Comparison of ENCODE assay signal across 9 cellular contexts in genomic region chr20:34311118-34312023, GRCh38. TPM values are rescaled to one million over a fixed set of nuclear protein-coding genes. Genes with fewer than 3 reads are reported as not detected.
A peak's percentile ranks its signal among the peaks of the same experiment; 100 is the strongest.
DNase-seq lines count a peak whose midpoint lies in the region; ATAC-seq and TF ChIP-seq lines count a peak whose summit lies in the region.
"Had no signal": no experiment of that assay in that cellular context is flagged by ENCODE, and none has a peak within 500 bp of the region (broad histone marks: within the 10 kb centered on the region; RNA-seq: fewer than 3 reads in every experiment).

No MANE protein-coding gene starts in this region.

- H3K27ac ChIP-seq in esophagus muscularis mucosa (replicated peaks in 1 of 4), result no peak overlapping the region

- 16% methylated on average over 29 of the region's 45 CpGs for WGBS in esophagus muscularis mucosa

- no peaks in the 10 kb centered on the region for H3K36me3 ChIP-seq in esophagus muscularis mucosa

- TF ChIP-seq EP300 in esophagus muscularis mucosa (IDR thresholded peaks at IDR 0.05), result no peak

- intact Hi-C loops in esophagus muscularis mucosa (cut with DNase I), result loop anchor here (2.0 to 10.0 kb wide), 3 partner anchors 165 to 463 kb away; no protein-coding TSS in a partner anchor

- TF ChIP-seq CTCF in esophagus muscularis mucosa (IDR thresholded peaks at IDR 0.05) (no peak), neural crest cell (conservative IDR thresholded peaks at IDR 0.05) (peak; percentile 40)

- peak overlapping the region; percentile 20 to 36 (median 27) for H3K4me3 ChIP-seq in esophagus muscularis mucosa

- no peak for ATAC-seq in HG03342 (IDR thresholded peaks at IDR 0.05; ENCODE audit: unreplicated experiment)

- no peaks in the 10 kb centered on the region for H3K9me3 ChIP-seq in esophagus muscularis mucosa

- H3K4me1 Mint-ChIP-seq in neural crest cell, result peaks cover 24% of the 10 kb centered on the region

- peaks cover 24% of the 10 kb centered on the region for H3K27me3 Mint-ChIP-seq in neural crest cell (ENCODE audit: low read depth)

- peaks cover 7 to 20% (median 19%) of the 10 kb centered on the region in 4 donors for H3K4me1 ChIP-seq in esophagus muscularis mucosa

- peak overlapping the region; percentile 45 for H3K4me3 Mint-ChIP-seq in neural crest cell
- H3K4me3 Mint-ChIP-seq: activated CD4-positive, alpha-beta memory T cell treated with anti-CD3 and anti-CD28 coated beads, Interleukin-2, amount 10 ng/mL, durations not matched to agents 7 days and 5 days had no signal

- DNase-seq in CD1c-positive myeloid dendritic cell (ENCODE audit: extremely low spot score) (peak; percentile 10), NCI-H146 (lab: John Stamatoyannopoulos, UW) (peak; percentile 92), esophagus muscularis mucosa (ENCODE audit: extremely low spot score) (no peak), neural crest cell (ENCODE audit: low read depth, low spot score) (peak; percentile 36), NCI-H2196 (lab: John Stamatoyannopoulos, UW; ENCODE audit: unreplicated experiment) (no peak), D341Med (ENCODE audit: low spot score) (no peak)
- DNase-seq in activated CD8-positive, alpha-beta memory T cell treated with anti-CD3 and anti-CD28 coated beads for 24 hours, result no peak
- DNase-seq: activated CD4-positive, alpha-beta memory T cell treated with anti-CD3 and anti-CD28 coated beads, Interleukin-2, amount 10 ng/mL, durations not matched to agents 7 days and 5 days had no signal

- no peaks in the 10 kb centered on the region for H3K36me3 Mint-ChIP-seq in neural crest cell (ENCODE audit: low read depth)

- no peak for TF ChIP-seq POLR2A in esophagus muscularis mucosa (IDR thresholded peaks at IDR 0.05; ENCODE audit: low read depth)

- H3K9me3 Mint-ChIP-seq in neural crest cell, result no peaks in the 10 kb centered on the region
- H3K9me3 Mint-ChIP-seq: activated CD4-positive, alpha-beta memory T cell treated with anti-CD3 and anti-CD28 coated beads, Interleukin-2, amount 10 ng/mL, durations not matched to agents 7 days and 5 days had no signal

- peaks cover 0 to 15% (median 7%) of the 10 kb centered on the region in 4 donors for H3K27me3 ChIP-seq in esophagus muscularis mucosa

- no peak overlapping the region for H3K27ac Mint-ChIP-seq in neural crest cell (ENCODE audit: unreplicated experiment)
- H3K27ac Mint-ChIP-seq: activated CD4-positive, alpha-beta memory T cell treated with anti-CD3 and anti-CD28 coated beads, Interleukin-2, amount 10 ng/mL, durations not matched to agents 7 days and 5 days had no signal

RNA-seq across cellular contexts. Expression of gene AHCY, which starts 8.2 kb away (rescaled TPM):
- total RNA-seq in esophagus muscularis mucosa (10 to 100 TPM; 52.7 to 77.0 (median 71.0) TPM), neural crest cell (358 TPM in 2 replicates)

RNA-seq across cellular contexts. Expression of gene ITCH, which starts 51.7 kb away (rescaled TPM):
- 10 to 100 TPM; 50.3 to 64.3 (median 52.8) TPM for total RNA-seq in esophagus muscularis mucosa
- total RNA-seq in neural crest cell, result 68.6 and 69.3 TPM in 2 replicates

Comparison
In these comparisons a context has a peak if more than half of its experiments do, and no peak if none do; other contexts are left out.
1. DNase-seq: peak in CD1c-positive myeloid dendritic cell (single experiment), NCI-H146 (single experiment) and neural crest cell (single experiment); none in esophagus muscularis mucosa (single experiment), NCI-H2196 (single experiment), D341Med (single experiment) and activated CD8-positive, alpha-beta memory T cell treated with anti-CD3 and anti-CD28 coated beads for 24 hours (single experiment).